In the genomic region with DNA sequence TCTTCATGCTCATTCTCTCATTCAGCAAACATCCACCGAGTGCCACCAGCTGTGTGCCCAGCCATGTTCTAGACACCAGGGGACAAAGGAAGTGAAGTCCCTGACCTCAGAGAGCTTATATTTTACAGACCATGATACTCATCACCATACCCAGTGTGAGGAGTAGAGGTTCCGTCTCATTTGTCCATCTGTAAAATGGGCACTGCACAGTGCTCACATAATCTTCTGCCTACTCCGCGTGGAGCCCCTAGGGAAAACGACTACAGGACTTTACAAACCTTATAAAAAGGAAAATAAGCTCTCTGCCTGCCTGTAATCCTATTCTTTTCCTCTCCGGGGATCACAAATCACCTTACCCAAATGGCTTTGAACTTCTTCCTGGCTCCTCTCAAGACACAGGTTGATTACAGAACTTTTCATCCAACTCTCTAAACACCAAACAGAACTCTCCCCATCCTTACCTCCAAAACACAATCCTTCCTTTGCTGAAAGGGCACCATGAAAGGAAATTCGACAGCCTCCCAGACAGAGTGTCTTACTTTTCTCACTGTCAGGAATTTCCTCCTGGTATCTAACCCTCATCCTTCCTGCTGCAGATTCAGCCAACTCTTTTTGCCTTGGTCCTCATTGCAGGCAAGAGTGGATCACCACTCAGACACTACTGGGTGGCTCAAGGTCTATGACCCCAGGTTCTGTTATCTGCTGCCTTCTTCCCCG, we compare ENCODE assay signal across 11 cellular contexts.
DNase-seq lines count a peak whose midpoint lies in the region; ATAC-seq, FAIRE-seq and TF ChIP-seq lines count a peak whose summit lies in the region.
"Had no signal": no experiment of that assay in that cellular context is flagged by ENCODE, and none has a peak within 500 bp of the region (broad histone marks: within the 10 kb centered on the region; RNA-seq: fewer than 3 reads in every experiment).

No MANE protein-coding gene starts in this region.

- TF ChIP-seq EP300 in A549 (IDR thresholded peaks at IDR 0.05): no peak

- POLR2A ChIA-PET in A549 (lab: Yijun Ruan, JAX): no interaction called here
- POLR2A ChIA-PET in CD4-positive, alpha-beta memory T cell (lab: Charles Lee; ENCODE audit: partially characterized antibody): no interaction called here

- no peaks in the 10 kb centered on the region for H3K9me3 Mint-ChIP-seq in activated T-helper 17 cell treated with anti-CD3 and anti-CD28 coated beads, Interleukin-2, amount 50 U/mL, for 72 hours
- H3K9me3 Mint-ChIP-seq in CD4-positive, alpha-beta memory T cell: no peaks in the 10 kb centered on the region

- H3K36me3 Mint-ChIP-seq in activated T-helper 17 cell treated with anti-CD3 and anti-CD28 coated beads, Interleukin-2, amount 50 U/mL, for 72 hours (ENCODE audit: low read depth): no peaks in the 10 kb centered on the region
- H3K36me3 Mint-ChIP-seq in CD4-positive, alpha-beta memory T cell: no peaks in the 10 kb centered on the region

- H3K27me3 ChIP-seq in gastrocnemius medialis: no peaks in the 10 kb centered on the region
- no peaks in the 10 kb centered on the region for H3K27me3 ChIP-seq in CD4-positive, alpha-beta memory T cell (ENCODE audit: insufficient read depth, low read length)

- H3K36me3 ChIP-seq in kidney (ENCODE audit: control insufficient read depth in 1 of 2, insufficient read depth in 2 of 2, low read length in 2 of 2): peaks cover 19 to 49% of the 10 kb centered on the region in 2 donors
- H3K36me3 ChIP-seq in gastrocnemius medialis: no peaks in the 10 kb centered on the region
- H3K36me3 ChIP-seq in CD4-positive, alpha-beta memory T cell (ENCODE audit: insufficient read depth, low read length): no peaks in the 10 kb centered on the region

- TF ChIP-seq CTCF in A549 (IDR thresholded peaks at IDR 0.05) (no peak), kidney (IDR thresholded peaks at IDR 0.05; ENCODE audit: borderline replicate concordance, extremely low read depth, insufficient read depth) (no peak), gastrocnemius medialis (IDR thresholded peaks at IDR 0.05 in 4 of 5, conservative IDR thresholded peaks at IDR 0.05 in 1 of 5) (no peak)

- peaks cover 57% of the 10 kb centered on the region for H3K4me1 ChIP-seq in A549
- peaks cover 81 to 84% of the 10 kb centered on the region in 2 donors for H3K4me1 ChIP-seq in kidney (ENCODE audit: control insufficient read depth in 1 of 2, insufficient read depth in 1 of 2, low read depth in 1 of 2, low read length in 2 of 2)
- peaks cover 86 to 97% of the 10 kb centered on the region in 2 donors for H3K4me1 ChIP-seq in gastrocnemius medialis
- H3K4me1 ChIP-seq in CD4-positive, alpha-beta memory T cell (ENCODE audit: insufficient read depth, low read length): no peaks in the 10 kb centered on the region

- ATAC-seq in A549 (no peak), gastrocnemius medialis (no peak)
- no peak for ATAC-seq in activated T-helper 17 cell treated with anti-CD3 and anti-CD28 coated beads, Interleukin-2, amount 50 U/mL, for 72 hours (replicated peaks)

- no peaks in the 10 kb centered on the region for H3K4me1 Mint-ChIP-seq in activated T-helper 17 cell treated with anti-CD3 and anti-CD28 coated beads, Interleukin-2, amount 50 U/mL, for 72 hours
- peaks cover 0 to 1% (median 0%) of the 10 kb centered on the region in 4 donors for H3K4me1 Mint-ChIP-seq in CD4-positive, alpha-beta memory T cell

- no peak for TF ChIP-seq RAD21 in A549 (conservative IDR thresholded peaks at IDR 0.05 in 1 of 2, IDR thresholded peaks at IDR 0.05 in 1 of 2)

- H3K9me3 ChIP-seq in A549: peaks cover 3% of the 10 kb centered on the region; the same call in 1 of the 3 replicates
- H3K9me3 ChIP-seq in kidney (ENCODE audit: control insufficient read depth in 1 of 2, low read length in 2 of 2): no peaks in the 10 kb centered on the region
- H3K9me3 ChIP-seq in gastrocnemius medialis: no peaks in the 10 kb centered on the region
- no peaks in the 10 kb centered on the region for H3K9me3 ChIP-seq in CD4-positive, alpha-beta memory T cell (ENCODE audit: control insufficient read depth in 1 of 2, low read length in 2 of 2)

- intact Hi-C loops in kidney (cut with DNase I): no loop called here
- intact Hi-C loops in gastrocnemius medialis (cut with DNase I; ENCODE audit: low total_unique reads): loop anchor here (1.0 to 10.0 kb wide), 6 partner anchors 19 to 1208 kb away; partner anchors contain the start of gene IGFBP5
- intact Hi-C loops in CD4-positive, alpha-beta memory T cell (cut with micrococcal nuclease): no loop called here

- in situ Hi-C loops in gastrocnemius medialis (cut with MboI; ENCODE audit: low sequenced_read_pairs in 4 of 4): no loop called here

- H3K9ac ChIP-seq in kidney (ENCODE audit: low read length in 2 of 2): peak overlapping the region; percentile 53 to 72

- CTCF ChIA-PET in A549 (lab: Yijun Ruan, JAX): interaction anchor here (1.2 to 8.4 kb wide), 7 partner anchors 10 to 117 kb away, joined by 3 to 99 read pairs (median 4); no protein-coding TSS in a partner anchor
- CTCF ChIA-PET in CD4-positive, alpha-beta memory T cell (lab: Charles Lee; ENCODE audit: partially characterized antibody): no interaction called here

- H3K27ac ChIP-seq in A549 (peak overlapping the region; percentile 86 to 89), kidney (ENCODE audit: low read depth in 2 of 2, low read length in 2 of 2) (peak overlapping the region; percentile 92 to 97), gastrocnemius medialis (peak overlapping the region; percentile 87 to 94 (median 92))
- H3K27ac ChIP-seq in CD4-positive, alpha-beta memory T cell (ENCODE audit: low read depth, low read length): no peak overlapping the region

- no peak overlapping the region for H3K27ac Mint-ChIP-seq in activated T-helper 17 cell treated with anti-CD3 and anti-CD28 coated beads, Interleukin-2, amount 50 U/mL, for 72 hours
- no peak overlapping the region for H3K27ac Mint-ChIP-seq in CD4-positive, alpha-beta memory T cell

- no peak for FAIRE-seq in A549 (lab: Jason Lieb, UNC)
- no peak for FAIRE-seq in kidney (lab: Jason Lieb, UNC)
- FAIRE-seq: islet of Langerhans had no signal

- no peak overlapping the region for H3K4me3 ChIP-seq in A549
- peak overlapping the region; percentile 10 to 14 for H3K4me3 ChIP-seq in kidney (ENCODE audit: low read length in 2 of 2)
- peak overlapping the region in 2 of 4 donors; percentile 1 to 3 for H3K4me3 ChIP-seq in gastrocnemius medialis
- no peak overlapping the region for H3K4me3 ChIP-seq in CD4-positive, alpha-beta memory T cell (ENCODE audit: low read length in 2 of 2)

- DNase-seq in A549 (ENCODE audit: low read depth in 1 of 2, low spot score in 1 of 2) (no peak), kidney (no peak), gastrocnemius medialis (no peak), SK-N-DZ (ENCODE audit: low spot score) (no peak), AG08396 (ENCODE audit: low spot score) (no peak), A172 (ENCODE audit: low spot score) (no peak)
- DNase-seq in CD4-positive, alpha-beta memory T cell: no peak
- DNase-seq: amniotic stem cell; NK-92 treated with Interleukin-12 subunit alpha and Interleukin-12 subunit beta, amount 100 ng/mL, for 24 hours had no signal

- WGBS in A549 (ENCODE audit: missing lambda C conversion rate): 80% methylated on average over 8 of the region's 8 CpGs

- H3K4me2 ChIP-seq in A549: peak overlapping the region; percentile 74

- TF ChIP-seq POLR2A in A549 (IDR thresholded peaks at IDR 0.05; ENCODE audit: low read length): no peak
- TF ChIP-seq POLR2A in gastrocnemius medialis (IDR thresholded peaks at IDR 0.05): no peak

- H3K4me3 Mint-ChIP-seq in activated T-helper 17 cell treated with anti-CD3 and anti-CD28 coated beads, Interleukin-2, amount 50 U/mL, for 72 hours: peak overlapping the region; percentile 54
- H3K4me3 Mint-ChIP-seq in CD4-positive, alpha-beta memory T cell: no peak overlapping the region

- peaks cover 21% of the 10 kb centered on the region for H3K27me3 Mint-ChIP-seq in activated T-helper 17 cell treated with anti-CD3 and anti-CD28 coated beads, Interleukin-2, amount 50 U/mL, for 72 hours
- H3K27me3 Mint-ChIP-seq in CD4-positive, alpha-beta memory T cell: peaks cover 15 to 17% of the 10 kb centered on the region in 2 donors

TF ChIP-seq in A549, 52 proteins besides CTCF, POLR2A, EP300 and RAD21:
- TF ChIP-seq, protein P1, sequence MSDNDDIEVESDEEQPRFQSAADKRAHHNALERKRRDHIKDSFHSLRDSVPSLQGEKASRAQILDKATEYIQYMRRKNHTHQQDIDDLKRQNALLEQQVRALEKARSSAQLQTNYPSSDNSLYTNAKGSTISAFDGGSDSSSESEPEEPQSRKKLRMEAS (IDR thresholded peaks at IDR 0.05): 0 out of 2 replicates have a peak, but pooled peaks have one; percentile 4
- TF ChIP-seq CBX8 (IDR thresholded peaks at IDR 0.05) (no peak), TFCP2L1 (CRISPR knock-in tag; IDR thresholded peaks at IDR 0.05) (no peak)
TF ChIP-seq in A549: peak in this region for 1.

Comparison
In these comparisons a context has a peak if more than half of its experiments do, and no peak if none do; other contexts are left out.
1. H3K4me3 ChIP-seq: peak in kidney (2 of 2); none in A549 (single experiment) and CD4-positive, alpha-beta memory T cell (0 of 2).